14 cellular contexts compared by ENCODE assay signal in genomic region chr9:71368157-71368556, GRCh38.
"Had no signal": no experiment of that assay in that cellular context is flagged by ENCODE, and none has a peak within 500 bp of the region (broad histone marks: within the 10 kb centered on the region; RNA-seq: fewer than 3 reads in every experiment).

No MANE protein-coding gene starts in this region.

- DNase-seq: activated CD4-positive, alpha-beta T cell treated with anti-CD3 and anti-CD28 coated beads for 48 hours; activated naive CD4-positive, alpha-beta T cell treated with Interleukin-2 at 50 U/mL for 16 hours; activated naive CD8-positive, alpha-beta T cell treated with anti-CD3 and anti-CD28 coated beads, Interleukin-2, amount 50 U/mL, for 24 hours; effector memory CD8-positive, alpha-beta T cell; erythroblast; left lung; right lobe of liver; spleen; stimulated activated CD4-positive, alpha-beta T cell treated with anti-CD3 and anti-CD28 coated beads, Interleukin-1b, Interleukin-23, amount 100 ng/mL, for 48 hours; stimulated activated naive CD8-positive, alpha-beta T cell treated with anti-CD3 and anti-CD28 coated beads, Interleukin-15, Interleukin-2, amounts not matched to agents 100 U/mL and 50 U/mL, for 24 hours; upper lobe of right lung had no signal

- FAIRE-seq: astrocyte had no signal

- H3K9me3 ChIP-seq: left lung, right lobe of liver, spleen, suprapubic skin, upper lobe of right lung had no signal

- H3K27ac ChIP-seq: cardiac muscle cell, left lung, right lobe of liver, spleen, suprapubic skin, upper lobe of right lung had no signal

- H3K4me3 ChIP-seq: cardiac muscle cell, left lung, right lobe of liver, spleen, suprapubic skin, upper lobe of right lung had no signal

- H3K36me3 ChIP-seq: cardiac muscle cell, left lung, right lobe of liver, spleen, suprapubic skin, upper lobe of right lung had no signal

- H3K4me1 ChIP-seq: left lung, right lobe of liver, spleen, upper lobe of right lung had no signal

- ATAC-seq: activated naive CD8-positive, alpha-beta T cell treated with anti-CD3 and anti-CD28 coated beads, Interleukin-2, amount 50 U/mL, for 24 hours; effector memory CD8-positive, alpha-beta T cell; left lung; right lobe of liver; stimulated activated naive CD8-positive, alpha-beta T cell treated with anti-CD3 and anti-CD28 coated beads, Interleukin-15, Interleukin-2, amounts not matched to agents 100 U/mL and 50 U/mL, for 24 hours; upper lobe of right lung had no signal

- H3K27me3 ChIP-seq: cardiac muscle cell, left lung, right lobe of liver, spleen, suprapubic skin, upper lobe of right lung had no signal
